ENCODE assay signal across 9 cellular contexts in genomic region chr2:223674998-223675609, GRCh38.
DNase-seq lines count a peak whose midpoint lies in the region; ATAC-seq and TF ChIP-seq lines count a peak whose summit lies in the region.
"Had no signal": no experiment of that assay in that cellular context is flagged by ENCODE, and none has a peak within 500 bp of the region (broad histone marks: within the 10 kb centered on the region; RNA-seq: fewer than 3 reads in every experiment).

No MANE protein-coding gene starts in this region.

- CTCF ChIA-PET in OCI-LY7 (lab: Charles Lee; ENCODE audit: unreplicated experiment) = no interaction called here

- 60 to 74% methylated on average over 5 of the region's 5 CpGs for WGBS in testis, 2 donors

- H3K4me3 ChIP-seq in OCI-LY7 (ENCODE audit: low read depth, low read length, poor library complexity, severe bottlenecking) (no peak overlapping the region), fibroblast of lung (replicated peaks in 1 of 4; ENCODE audit: control extremely low read depth in 1 of 4, insufficient read depth in 1 of 4, low read depth in 3 of 4, low read length in 4 of 4) (no peak overlapping the region), testis (no peak overlapping the region)

- TF ChIP-seq CTCF in OCI-LY7 (conservative IDR thresholded peaks at IDR 0.05; ENCODE audit: low read length) (peak; percentile 67), fibroblast of lung (conservative IDR thresholded peaks at IDR 0.05 in 1 of 2, IDR thresholded peaks at IDR 0.05 in 1 of 2; ENCODE audit: low read depth in 1 of 2, low read length in 2 of 2) (peak; percentile 71 to 86), testis (IDR thresholded peaks at IDR 0.05) (peak in 2 of 3 experiments; percentile 25 to 31)

- DNase-seq in NCI-H748 (lab: John Stamatoyannopoulos, UW; ENCODE audit: unreplicated experiment) (peak; percentile 26), NCI-H748 treated with DMSO at 0.1 percent for 48 hours (lab: John Stamatoyannopoulos, UW) (no peak), OCI-LY7 (ENCODE audit: low spot score) (peak; percentile 15), fibroblast of lung (ENCODE audit: low read depth in 2 of 2) (peak; percentile 20 to 65), testis (peak; percentile 48), GM19238 (ENCODE audit: insufficient read length, low spot score) (no peak)
- DNase-seq: activated CD4-positive, alpha-beta T cell treated with anti-CD3 and anti-CD28 coated beads for 1 hour had no signal

- no peaks in the 10 kb centered on the region for H3K79me2 ChIP-seq in OCI-LY7 (ENCODE audit: insufficient read depth, low read depth, low read length)
- no peaks in the 10 kb centered on the region for H3K79me2 ChIP-seq in fibroblast of lung (ENCODE audit: control insufficient read depth, insufficient read depth, low read length)

- H2AFZ ChIP-seq in OCI-LY7 (ENCODE audit: low read length) (no peak overlapping the region), fibroblast of lung (ENCODE audit: low read length) (no peak overlapping the region)

- no peak overlapping the region for H3K27ac ChIP-seq in OCI-LY7 (ENCODE audit: low read depth, low read length, poor library complexity, severe bottlenecking)
- no peak overlapping the region for H3K27ac ChIP-seq in fibroblast of lung (ENCODE audit: insufficient read depth, low read length)
- H3K27ac ChIP-seq in testis = no peak overlapping the region

- H4K20me1 ChIP-seq in OCI-LY7 (ENCODE audit: insufficient read depth, low read length) (no peaks in the 10 kb centered on the region), fibroblast of lung (ENCODE audit: control insufficient read depth, extremely low read depth, insufficient read depth, low read length) (no peaks in the 10 kb centered on the region)

- H3K4me2 ChIP-seq in OCI-LY7 (ENCODE audit: low read length) = no peak overlapping the region
- H3K4me2 ChIP-seq in fibroblast of lung (ENCODE audit: extremely low read depth, insufficient read depth, low read length) = no peak overlapping the region

- no peaks in the 10 kb centered on the region for H3K36me3 ChIP-seq in OCI-LY7 (ENCODE audit: insufficient read depth, low read length)
- H3K36me3 ChIP-seq in fibroblast of lung (ENCODE audit: control insufficient read depth, insufficient read depth, low read length) = no peaks in the 10 kb centered on the region
- no peaks in the 10 kb centered on the region for H3K36me3 ChIP-seq in testis (ENCODE audit: low read depth, missing control alignments)

- H3K9me3 ChIP-seq in OCI-LY7 (ENCODE audit: low read length) (no peaks in the 10 kb centered on the region), fibroblast of lung (ENCODE audit: control insufficient read depth, insufficient read depth, low read depth, low read length) (no peaks in the 10 kb centered on the region), testis (no peaks in the 10 kb centered on the region)

- intact Hi-C loops in OCI-LY7 (cut with micrococcal nuclease; ENCODE audit: unreplicated experiment) (loop anchor here (10.0 kb wide), 1 partner anchor 610 kb away; no protein-coding TSS in a partner anchor), testis (cut with DNase I; ENCODE audit: low total_unique reads) (no loop called here)

- no peak for TF ChIP-seq POLR2A in testis (IDR thresholded peaks at IDR 0.05)

- no peak overlapping the region for H3K9ac ChIP-seq in fibroblast of lung (ENCODE audit: insufficient read depth, low read length)

- ATAC-seq in HG02981 (IDR thresholded peaks at IDR 0.05; ENCODE audit: unreplicated experiment) = no peak
- no peak for ATAC-seq in HG02852 (IDR thresholded peaks at IDR 0.05; ENCODE audit: unreplicated experiment)

- POLR2A ChIA-PET in OCI-LY7 (lab: Charles Lee) = no interaction called here

- H3K9me2 ChIP-seq in OCI-LY7 (ENCODE audit: insufficient read depth, low read length) = no peaks in the 10 kb centered on the region

- no peaks in the 10 kb centered on the region for H3K27me3 ChIP-seq in fibroblast of lung (ENCODE audit: control insufficient read depth, insufficient read depth, low read length)
- H3K27me3 ChIP-seq in testis = no peaks in the 10 kb centered on the region

- no TSS peak for BruUV-seq in OCI-LY7 (replicated peaks; lab: Mats Ljungman, UMichigan)

- H3K4me1 ChIP-seq in OCI-LY7 (ENCODE audit: insufficient read depth, low read length, poor library complexity, severe bottlenecking) (no peaks in the 10 kb centered on the region), fibroblast of lung (ENCODE audit: control insufficient read depth, extremely low read depth, insufficient read depth, low read length) (no peaks in the 10 kb centered on the region), testis (no peaks in the 10 kb centered on the region)

Comparison
In these comparisons a context has a peak if more than half of its experiments do, and no peak if none do; other contexts are left out.
1. DNase-seq: peak in NCI-H748 (single experiment), OCI-LY7 (single experiment), fibroblast of lung (2 of 2) and testis (single experiment); none in NCI-H748 treated with DMSO at 0.1 percent for 48 hours (single experiment) and GM19238 (single experiment).
2. CTCF ChIP-seq: peak in every context shown above with its lines; median percentile 78 in fibroblast of lung; 67 in OCI-LY7; 28 in testis.